22 cellular contexts compared by ENCODE assay signal in genomic region chr15:60554494-60554893, GRCh38.
DNase-seq lines count a peak whose midpoint lies in the region; ATAC-seq and TF ChIP-seq lines count a peak whose summit lies in the region.
"Had no signal": no experiment of that assay in that cellular context is flagged by ENCODE, and none has a peak within 500 bp of the region (broad histone marks: within the 10 kb centered on the region; RNA-seq: fewer than 3 reads in every experiment).

No MANE protein-coding gene starts in this region.

- peaks cover 37% of the 10 kb centered on the region for H3K36me3 Mint-ChIP-seq in activated T-helper 1 cell treated with anti-CD3 and anti-CD28 coated beads, Interleukin-12 subunit alpha, Interleukin-12 subunit beta, Interleukin-2, Interleukin-4 antibody, amounts not matched to agents 30 ng/mL and 10 ng/mL and 1 ng/mL, durations not matched to agents 14 hours and 24 hours and 36 hours (ENCODE audit: low read depth)
- no peaks in the 10 kb centered on the region for H3K36me3 Mint-ChIP-seq in natural killer cell

- peaks cover 8% of the 10 kb centered on the region for H3K9me3 Mint-ChIP-seq in activated T-helper 1 cell treated with anti-CD3 and anti-CD28 coated beads, Interleukin-12 subunit alpha, Interleukin-12 subunit beta, Interleukin-2, Interleukin-4 antibody, amounts not matched to agents 30 ng/mL and 10 ng/mL and 1 ng/mL, durations not matched to agents 14 hours and 24 hours and 36 hours
- H3K9me3 Mint-ChIP-seq in natural killer cell, result peaks cover 0 to 4% of the 10 kb centered on the region in 2 donors
- H3K9me3 Mint-ChIP-seq: HFFc6; stimulated activated naive B cell treated with anti-CD40 and anti-IgM and Interleukin-4, amounts not matched to agents 10 μg/mL and 1 μg/mL and 100 μg/mL, for 72 hours had no signal

- H3K27ac Mint-ChIP-seq in activated T-helper 1 cell treated with anti-CD3 and anti-CD28 coated beads, Interleukin-12 subunit alpha, Interleukin-12 subunit beta, Interleukin-2, Interleukin-4 antibody, amounts not matched to agents 30 ng/mL and 10 ng/mL and 1 ng/mL, durations not matched to agents 14 hours and 24 hours and 36 hours, result peak overlapping the region; percentile 8
- H3K27ac Mint-ChIP-seq in natural killer cell, result peak overlapping the region; percentile 93 to 95
- H3K27ac Mint-ChIP-seq: activated naive CD4-positive, alpha-beta T cell treated with anti-CD3 and anti-CD28 coated beads for 36 hours; B cell; HFFc6; stimulated activated naive B cell treated with anti-CD40 and anti-IgM and Interleukin-4, amounts not matched to agents 10 μg/mL and 1 μg/mL and 100 μg/mL, for 72 hours had no signal

- H3K4me3 Mint-ChIP-seq in activated T-helper 1 cell treated with anti-CD3 and anti-CD28 coated beads, Interleukin-12 subunit alpha, Interleukin-12 subunit beta, Interleukin-2, Interleukin-4 antibody, amounts not matched to agents 30 ng/mL and 10 ng/mL and 1 ng/mL, durations not matched to agents 14 hours and 24 hours and 36 hours, result no peak overlapping the region
- peak overlapping the region; percentile 58 for H3K4me3 Mint-ChIP-seq in natural killer cell
- H3K4me3 Mint-ChIP-seq: activated naive CD4-positive, alpha-beta T cell treated with anti-CD3 and anti-CD28 coated beads for 36 hours; B cell; HFFc6; stimulated activated naive B cell treated with anti-CD40 and anti-IgM and Interleukin-4, amounts not matched to agents 10 μg/mL and 1 μg/mL and 100 μg/mL, for 72 hours had no signal

- H3K4me1 Mint-ChIP-seq in activated T-helper 1 cell treated with anti-CD3 and anti-CD28 coated beads, Interleukin-12 subunit alpha, Interleukin-12 subunit beta, Interleukin-2, Interleukin-4 antibody, amounts not matched to agents 30 ng/mL and 10 ng/mL and 1 ng/mL, durations not matched to agents 14 hours and 24 hours and 36 hours (ENCODE audit: low read depth), result peaks cover 89% of the 10 kb centered on the region
- peaks cover 97 to 98% of the 10 kb centered on the region in 2 donors for H3K4me1 Mint-ChIP-seq in natural killer cell
- H3K4me1 Mint-ChIP-seq: B cell had no signal

- no peaks in the 10 kb centered on the region for H3K27me3 Mint-ChIP-seq in activated T-helper 1 cell treated with anti-CD3 and anti-CD28 coated beads, Interleukin-12 subunit alpha, Interleukin-12 subunit beta, Interleukin-2, Interleukin-4 antibody, amounts not matched to agents 30 ng/mL and 10 ng/mL and 1 ng/mL, durations not matched to agents 14 hours and 24 hours and 36 hours (ENCODE audit: insufficient read depth)
- no peaks in the 10 kb centered on the region for H3K27me3 Mint-ChIP-seq in natural killer cell (ENCODE audit: low read depth in 2 of 2)
- H3K27me3 Mint-ChIP-seq: B cell; IgD-negative memory B cell; stimulated activated naive B cell treated with anti-CD40 and anti-IgM and Interleukin-4, amounts not matched to agents 10 μg/mL and 1 μg/mL and 100 μg/mL, for 72 hours had no signal

- DNase-seq in NCI-H1417 (lab: John Stamatoyannopoulos, UW) (peak; percentile 39 to 80 (median 70)), NCI-H1417 treated with DMSO at 0.1 percent for 48 hours (lab: John Stamatoyannopoulos, UW) (no peak), COLO829 (ENCODE audit: low spot score) (peak; percentile 66), natural killer cell (no peak), NCI-H2196 (lab: John Stamatoyannopoulos, UW; ENCODE audit: unreplicated experiment) (no peak), NCI-H1092 treated with DMSO at 0.1 percent for 48 hours (lab: John Stamatoyannopoulos, UW) (no peak), HK-2 (ENCODE audit: unreplicated experiment) (no peak)
- no peak for DNase-seq in activated T-helper 1 cell treated with anti-CD3 and anti-CD28 coated beads, Interleukin-12 subunit alpha, Interleukin-12 subunit beta, Interleukin-2, Interleukin-4 antibody, amounts not matched to agents 30 ng/mL and 10 ng/mL and 1 ng/mL, durations not matched to agents 14 hours and 24 hours and 36 hours (ENCODE audit: low spot score)
- DNase-seq: 8988T; activated CD8-positive, alpha-beta memory T cell treated with anti-CD3 and anti-CD28 coated beads, Interleukin-2, amount 50 U/mL, for 4 hours; activated naive CD4-positive, alpha-beta T cell treated with anti-CD3 and anti-CD28 coated beads for 36 hours; heart right ventricle; HFFc6; MV-4-11; NCI-H82; stimulated activated naive B cell treated with anti-CD40 and anti-IgM and Interleukin-4, amounts not matched to agents 10 μg/mL and 1 μg/mL and 100 μg/mL, for 72 hours; T-helper 9 cell; transverse colon had no signal

- intact Hi-C loops in activated T-helper 1 cell treated with anti-CD3 and anti-CD28 coated beads, Interleukin-12 subunit alpha, Interleukin-12 subunit beta, Interleukin-2, Interleukin-4 antibody, amounts not matched to agents 30 ng/mL and 10 ng/mL and 1 ng/mL, durations not matched to agents 14 hours and 24 hours and 36 hours (cut with micrococcal nuclease), result no loop called here
- intact Hi-C loops in natural killer cell (cut with micrococcal nuclease), result no loop called here

- ATAC-seq in natural killer cell, result no peak
- ATAC-seq: activated CD4-positive, CD25-positive, alpha-beta regulatory T cell treated with anti-CD3 and anti-CD28 coated beads, Interleukin-2, amount 50 U/mL, for 24 hours; heart right ventricle; Panc1; stimulated activated naive B cell treated with anti-CD40 and anti-IgM and Interleukin-4, amounts not matched to agents 10 μg/mL and 1 μg/mL and 100 μg/mL, for 72 hours had no signal

- no peak for TF ChIP-seq CTCF in natural killer cell (IDR thresholded peaks at IDR 0.05)

Comparison
In these comparisons a context has a peak if more than half of its experiments do, and no peak if none do; other contexts are left out.
1. DNase-seq: peak in NCI-H1417 (3 of 3) and COLO829 (single experiment); none in NCI-H1417 treated with DMSO at 0.1 percent for 48 hours (single experiment), activated T-helper 1 cell treated with anti-CD3 and anti-CD28 coated beads, Interleukin-12 subunit alpha, Interleukin-12 subunit beta, Interleukin-2, Interleukin-4 antibody, amounts not matched to agents 30 ng/mL and 10 ng/mL and 1 ng/mL, durations not matched to agents 14 hours and 24 hours and 36 hours (single experiment), natural killer cell (single experiment), NCI-H2196 (single experiment), NCI-H1092 treated with DMSO at 0.1 percent for 48 hours (single experiment) and HK-2 (single experiment).